In genomic region chrX:21840199-21840557, GRCh38 we compare ENCODE assay signal across 8 cellular contexts. TPM values are rescaled to one million over a fixed set of nuclear protein-coding genes. Genes with fewer than 3 reads are reported as not detected.
A peak's percentile ranks its signal among the peaks of the same experiment; 100 is the strongest.
DNase-seq lines count a peak whose midpoint lies in the region; TF ChIP-seq lines count a peak whose summit lies in the region.

No MANE protein-coding gene starts in this region.

- no peaks in the 10 kb centered on the region for H3K27me3 ChIP-seq in thyroid gland

- H3K36me3 Mint-ChIP-seq in IgD-negative memory B cell, result peaks cover under 1% of the 10 kb centered on the region

- 0 to 2% methylated on average over 7 of the region's 7 CpGs for WGBS in thyroid gland, 2 donors

- H3K27ac ChIP-seq in thyroid gland, result peak overlapping the region in 2 of 3 donors; percentile 65 to 80

- H3K4me3 ChIP-seq in astrocyte of the cerebellum (ENCODE audit: low read depth, low read length), result peak overlapping the region; percentile 62
- H3K4me3 ChIP-seq in thyroid gland (replicated peaks in 1 of 3), result peak overlapping the region in 2 of 3 donors; percentile 42 to 55

- peak; percentile 5 to 20 (median 6) for DNase-seq in stimulated activated CD4-positive, alpha-beta T cell treated with anti-CD3 and anti-CD28 coated beads, Interleukin-12 subunit alpha, Interleukin-12 subunit beta, amount 100 ng/mL, for 48 hours (ENCODE audit: low read depth in 2 of 3, low spot score in 1 of 3)
- no peak for DNase-seq in stimulated activated CD4-positive, alpha-beta T cell treated with anti-CD3 and anti-CD28 coated beads, Interleukin-12 subunit alpha, Interleukin-12 subunit beta, amount 100 ng/mL, for 4 hours
- DNase-seq in astrocyte of the cerebellum (ENCODE audit: low read depth) (no peak), medulla oblongata (ENCODE audit: extremely low spot score) (peak; percentile 2), thyroid gland (no peak), GM20000 (ENCODE audit: low spot score) (no peak), occipital lobe (lab: John Stamatoyannopoulos, UW) (no peak)

- H3K36me3 ChIP-seq in thyroid gland, result no peaks in the 10 kb centered on the region

- H3K4me3 Mint-ChIP-seq in IgD-negative memory B cell, result peak overlapping the region; percentile 90 to 97 (median 92)

- H3K9me3 Mint-ChIP-seq in IgD-negative memory B cell, result peaks cover 0 to 2% (median 1%) of the 10 kb centered on the region in 3 donors

- no peaks in the 10 kb centered on the region for H3K9me3 ChIP-seq in thyroid gland

- in situ Hi-C loops in astrocyte of the cerebellum (cut with HindIII; ENCODE audit: low sequenced_read_pairs), result no loop called here

- peaks cover 0 to 3% of the 10 kb centered on the region in 2 donors for H3K4me1 ChIP-seq in thyroid gland

- peaks cover 1% of the 10 kb centered on the region for H3K27me3 Mint-ChIP-seq in IgD-negative memory B cell

- intact Hi-C loops in thyroid gland (cut with DNase I), result no loop called here

- H3K27ac Mint-ChIP-seq in IgD-negative memory B cell, result peak overlapping the region; percentile 52 to 73 (median 72)

- no peak for TF ChIP-seq POLR2A in thyroid gland (IDR thresholded peaks at IDR 0.05)

- peaks cover 7 to 16% (median 8%) of the 10 kb centered on the region in 3 donors for H3K4me1 Mint-ChIP-seq in IgD-negative memory B cell

- no peak for TF ChIP-seq CTCF in astrocyte of the cerebellum (IDR thresholded peaks at IDR 0.05; ENCODE audit: low read depth, low read length, missing control alignments)
- TF ChIP-seq CTCF in thyroid gland (IDR thresholded peaks at IDR 0.05), result no peak
- no peak for TF ChIP-seq CTCF in GM20000 (IDR thresholded peaks at IDR 0.05; ENCODE audit: extremely low read depth, missing control alignments)

RNA-seq across cellular contexts. Expression of gene MBTPS2, which starts 0.8 kb away (rescaled TPM):
- 3.5 TPM for polyA plus RNA-seq in IgD-negative memory B cell
- total RNA-seq in thyroid gland, result 10 to 100 TPM in 3 of 4 donors, 1 to 10 TPM in 1; 9.6 to 13.9 (median 12.2) TPM
- 11.4 TPM for total RNA-seq in occipital lobe

RNA-seq across cellular contexts. Expression of gene YY2, which starts 15.6 kb away (rescaled TPM):
- polyA plus RNA-seq in IgD-negative memory B cell, result 0.43 TPM
- total RNA-seq in thyroid gland (1 to 10 TPM; 2.7 to 4.8 (median 3.1) TPM), occipital lobe (0.94 TPM)

Comparison
In these comparisons a context has a peak if more than half of its experiments do, and no peak if none do; other contexts are left out.
1. DNase-seq: peak in stimulated activated CD4-positive, alpha-beta T cell treated with anti-CD3 and anti-CD28 coated beads, Interleukin-12 subunit alpha, Interleukin-12 subunit beta, amount 100 ng/mL, for 48 hours (3 of 3) and medulla oblongata (single experiment); none in stimulated activated CD4-positive, alpha-beta T cell treated with anti-CD3 and anti-CD28 coated beads, Interleukin-12 subunit alpha, Interleukin-12 subunit beta, amount 100 ng/mL, for 4 hours (single experiment), astrocyte of the cerebellum (single experiment), thyroid gland (0 of 2), GM20000 (single experiment) and occipital lobe (single experiment).